ENCODE assay signal across 1 cellular context in genomic region chr7:22677680-22678079, GRCh38.
TF ChIP-seq lines count a peak whose summit lies in the region.

No MANE protein-coding gene starts in this region.

TF ChIP-seq in SK-N-SH, 30 proteins besides CTCF, POLR2A, EP300 and RAD21 (continued from another document):
- no peak for TF ChIP-seq IRF3 (IDR thresholded peaks at IDR 0.05; ENCODE audit: low read depth, low read length)
- no peak for TF ChIP-seq TAF1 (IDR thresholded peaks at IDR 0.05; ENCODE audit: borderline replicate concordance, low read depth, low read length)
- no peak for TF ChIP-seq USF2 (IDR thresholded peaks at IDR 0.05; ENCODE audit: borderline replicate concordance, low read depth, low read length)
- TF ChIP-seq PBX3 (IDR thresholded peaks at IDR 0.05): no peak
- TF ChIP-seq TCF12 (IDR thresholded peaks at IDR 0.05): no peak
